In the genomic region with DNA sequence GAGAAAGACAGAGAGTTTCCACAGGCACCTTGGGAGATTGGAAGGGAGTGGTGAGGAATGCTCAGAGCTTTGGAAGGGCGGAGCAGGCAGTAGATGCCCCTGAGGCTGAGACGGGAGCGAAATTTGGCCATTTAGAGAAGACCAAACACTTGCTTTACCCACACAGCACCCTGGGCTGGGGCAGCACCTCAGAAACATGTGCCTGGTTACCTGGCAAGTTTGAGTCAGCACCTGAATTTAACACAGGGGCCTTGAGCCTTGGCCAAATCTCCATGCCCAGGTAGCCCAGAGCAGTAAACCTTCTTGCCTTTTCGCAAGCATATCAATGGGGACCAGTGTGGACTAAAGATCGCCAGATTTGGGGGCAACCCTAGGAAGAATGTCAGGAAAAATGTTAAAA, we compare ENCODE assay signal across 30 cellular contexts.
"Had no signal": no experiment of that assay in that cellular context is flagged by ENCODE, and none has a peak within 500 bp of the region (broad histone marks: within the 10 kb centered on the region; RNA-seq: fewer than 3 reads in every experiment).

No MANE protein-coding gene starts in this region.

- DNase-seq: activated B cell treated with CpG ODN at 0.5 μM for 24 hours; activated CD4-positive, alpha-beta memory T cell treated with anti-CD3 and anti-CD28 coated beads for 36 hours; activated CD4-positive, alpha-beta T cell treated with anti-CD3 and anti-CD28 coated beads for 4 hours; activated CD4-positive, alpha-beta T cell treated with anti-CD3 and anti-CD28 coated beads, Interleukin-2, amount 10 ng/mL, durations not matched to agents 24 days and 14 days; activated CD4-positive, alpha-beta T cell treated with anti-CD3 and anti-CD28 coated beads, Interleukin-2, amount 50 U/mL, for 1 hour; activated CD4-positive, alpha-beta T cell treated with anti-CD3 and anti-CD28 coated beads, Interleukin-2, amount 50 U/mL, for 4 hours; activated CD4-positive, CD25-positive, alpha-beta regulatory T cell treated with anti-CD3 and anti-CD28 coated beads, Interleukin-2, amount 50 U/mL, for 72 hours; activated CD8-positive, alpha-beta memory T cell treated with anti-CD3 and anti-CD28 coated beads, Interleukin-2, amount 50 U/mL, for 4 hours; activated CD8-positive, alpha-beta T cell treated with anti-CD3 and anti-CD28 coated beads for 36 hours; activated effector memory CD4-positive, alpha-beta T cell treated with Interleukin-2 at 50 U/mL for 16 hours; activated gamma-delta T cell; activated naive CD4-positive, alpha-beta T cell treated with anti-CD3 and anti-CD28 coated beads, Interleukin-2, amount 10 ng/mL, durations not matched to agents 7 days and 5 days; activated naive CD4-positive, alpha-beta T cell treated with Interleukin-2 at 50 U/mL for 16 hours; activated naive CD8-positive, alpha-beta T cell treated with anti-CD3 and anti-CD28 coated beads, Interleukin-2, amount 10 ng/mL, durations not matched to agents 7 days and 5 days; activated naive CD8-positive, alpha-beta T cell treated with anti-CD3 and anti-CD28 coated beads, Interleukin-2, amount 50 U/mL, for 24 hours; activated T-cell treated with anti-CD3 and anti-CD28 coated beads for 4 hours; activated T-cell treated with anti-CD3 and anti-CD28 coated beads, Interleukin-2, amount 50 U/mL, for 1 hour; activated T-cell treated with anti-CD3 and anti-CD28 coated beads, Interleukin-2, amount 50 U/mL, for 48 hours; amygdala; anterior cingulate cortex; brain microvascular endothelial cell; central memory CD4-positive, alpha-beta T cell; T-helper 1 cell; T-helper 2 cell; T-helper 9 cell had no signal

- H3K27me3 ChIP-seq: ascending aorta, brain microvascular endothelial cell had no signal

- H3K27ac ChIP-seq: ascending aorta, brain microvascular endothelial cell, VCaP had no signal

- H3K4me3 ChIP-seq: ascending aorta had no signal

- ATAC-seq: activated CD8-positive, alpha-beta T cell treated with anti-CD3 and anti-CD28 coated beads for 36 hours; activated naive CD8-positive, alpha-beta T cell treated with anti-CD3 and anti-CD28 coated beads, Interleukin-2, amount 50 U/mL, for 24 hours had no signal

- H3K4me1 ChIP-seq: ascending aorta had no signal

- H3K36me3 ChIP-seq: ascending aorta, brain microvascular endothelial cell had no signal

- FAIRE-seq: bronchial epithelial cell, colon, TTC549 had no signal

- H3K9me3 ChIP-seq: ascending aorta had no signal
